ENCODE assay signal across 1 cellular context in genomic region chr11:1456596-1457325, GRCh38.
TF ChIP-seq lines count a peak whose summit lies in the region.

No MANE protein-coding gene starts in this region.

TF ChIP-seq in IMR-90, 13 proteins besides CTCF, POLR2A, EP300 and RAD21:
- TF ChIP-seq, protein P1, sequence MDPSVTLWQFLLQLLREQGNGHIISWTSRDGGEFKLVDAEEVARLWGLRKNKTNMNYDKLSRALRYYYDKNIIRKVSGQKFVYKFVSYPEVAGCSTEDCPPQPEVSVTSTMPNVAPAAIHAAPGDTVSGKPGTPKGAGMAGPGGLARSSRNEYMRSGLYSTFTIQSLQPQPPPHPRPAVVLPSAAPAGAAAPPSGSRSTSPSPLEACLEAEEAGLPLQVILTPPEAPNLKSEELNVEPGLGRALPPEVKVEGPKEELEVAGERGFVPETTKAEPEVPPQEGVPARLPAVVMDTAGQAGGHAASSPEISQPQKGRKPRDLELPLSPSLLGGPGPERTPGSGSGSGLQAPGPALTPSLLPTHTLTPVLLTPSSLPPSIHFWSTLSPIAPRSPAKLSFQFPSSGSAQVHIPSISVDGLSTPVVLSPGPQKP (IDR thresholded peaks at IDR 0.05; ENCODE audit: borderline replicate concordance, low read depth, low read length): no peak
- no peak for TF ChIP-seq CHD1 (IDR thresholded peaks at IDR 0.05; ENCODE audit: low read depth, low read length)
- TF ChIP-seq USF2 (IDR thresholded peaks at IDR 0.05; ENCODE audit: low read depth, low read length): no peak
- TF ChIP-seq FOS (IDR thresholded peaks at IDR 0.05; ENCODE audit: low read depth, low read length): no peak
- TF ChIP-seq SMC3 (IDR thresholded peaks at IDR 0.05; ENCODE audit: low read depth, low read length): no peak
- no peak for TF ChIP-seq RFX5 (IDR thresholded peaks at IDR 0.05; ENCODE audit: low read depth, low read length)
- TF ChIP-seq MAFK (IDR thresholded peaks at IDR 0.05; ENCODE audit: low read depth, low read length): no peak
- no peak for TF ChIP-seq MAZ (IDR thresholded peaks at IDR 0.05; ENCODE audit: borderline replicate concordance, low read depth, low read length)
TF ChIP-seq in IMR-90: peak in this region for 0.
